14 cellular contexts compared by ENCODE assay signal in the genomic region with DNA sequence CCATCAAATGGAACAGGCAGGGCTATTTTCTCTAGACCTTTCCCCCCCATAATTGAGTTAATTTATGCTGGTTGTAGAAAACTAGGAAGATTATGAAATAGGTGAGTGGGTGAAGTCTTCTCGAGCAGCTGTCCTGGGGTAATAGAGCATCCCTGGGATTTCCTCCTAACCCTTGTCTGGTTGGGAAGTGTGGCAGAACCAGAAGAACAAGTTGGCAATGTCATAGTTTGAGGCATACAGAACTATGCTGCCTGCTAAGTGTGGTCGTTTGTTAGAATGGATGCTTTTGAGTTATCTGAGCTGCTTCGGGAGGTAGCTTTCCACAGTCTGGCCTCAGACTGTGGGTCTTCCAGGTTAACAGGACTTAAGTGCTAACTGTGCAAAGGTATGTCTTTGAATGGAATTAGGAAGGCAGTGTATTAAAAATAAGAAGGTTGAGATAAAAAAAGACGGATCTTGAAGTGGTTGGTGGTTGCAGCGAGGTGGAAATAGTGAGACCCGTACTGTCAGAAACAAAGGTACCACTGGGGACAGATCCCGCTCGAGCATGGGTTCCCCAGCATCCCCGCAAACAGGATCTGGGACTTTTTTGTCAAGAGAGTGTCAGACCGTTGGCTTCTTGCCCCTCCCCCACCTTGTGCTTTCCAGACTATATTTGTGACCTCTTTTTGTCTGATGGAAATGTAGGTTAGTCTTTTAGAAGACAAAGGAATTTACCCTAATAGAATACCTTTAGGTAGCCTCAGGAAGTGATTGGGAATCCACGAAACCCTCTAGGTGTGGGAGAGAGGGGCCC. TPM values are rescaled to one million over a fixed set of nuclear protein-coding genes. Genes with fewer than 3 reads are reported as not detected.
DNase-seq lines count a peak whose midpoint lies in the region; ATAC-seq, FAIRE-seq and TF ChIP-seq lines count a peak whose summit lies in the region.
"Had no signal": no experiment of that assay in that cellular context is flagged by ENCODE, and none has a peak within 500 bp of the region (broad histone marks: within the 10 kb centered on the region; RNA-seq: fewer than 3 reads in every experiment).

No MANE protein-coding gene starts in this region.

- ATAC-seq in activated CD4-positive, alpha-beta T cell treated with anti-CD3 and anti-CD28 coated beads for 36 hours: no peak
- peak; percentile 3 for ATAC-seq in effector memory CD8-positive, alpha-beta T cell (replicated peaks)

- intact Hi-C loops in activated CD4-positive, alpha-beta T cell treated with anti-CD3 and anti-CD28 coated beads for 36 hours (cut with DNase I, micrococcal nuclease): loop anchor here (2.0 to 5.0 kb wide), 5 partner anchors 35 to 772 kb away; partner anchors contain the start of genes ATP13A1 (in 1 of the 2) and KLHL26 (in 1 of the 2)

- peak overlapping the region; percentile 69 for H3K9ac ChIP-seq in NT2/D1 (ENCODE audit: insufficient read length, low read depth)
- no peak overlapping the region for H3K9ac ChIP-seq in smooth muscle cell (ENCODE audit: low read depth)

- no peak for TF ChIP-seq POLR2A in H54 (IDR thresholded peaks at IDR 0.05; ENCODE audit: low read depth, low read length)

- peaks cover 14% of the 10 kb centered on the region for H3F3A ChIP-seq in smooth muscle cell (ENCODE audit: low read depth)

- H3K4me3 ChIP-seq in NT2/D1 (ENCODE audit: insufficient read length, low read depth) (no peak overlapping the region), smooth muscle cell (no peak overlapping the region)
- H3K4me3 ChIP-seq: cardiac muscle cell had no signal

- H3K27me3 ChIP-seq in NT2/D1 (ENCODE audit: insufficient read depth, insufficient read length) (peaks cover 5% of the 10 kb centered on the region), smooth muscle cell (ENCODE audit: low read depth) (no peaks in the 10 kb centered on the region)
- H3K27me3 ChIP-seq: cardiac muscle cell had no signal

- FAIRE-seq in H54 (lab: Jason Lieb, UNC): no peak
- FAIRE-seq: islet of Langerhans had no signal

- H3K4me1 Mint-ChIP-seq in activated CD4-positive, alpha-beta T cell treated with anti-CD3 and anti-CD28 coated beads for 36 hours: peaks cover 77% of the 10 kb centered on the region
- peaks cover 68 to 71% of the 10 kb centered on the region in 2 donors for H3K4me1 Mint-ChIP-seq in effector memory CD8-positive, alpha-beta T cell (ENCODE audit: low read depth in 2 of 2)

- H3K36me3 Mint-ChIP-seq in activated CD4-positive, alpha-beta T cell treated with anti-CD3 and anti-CD28 coated beads for 36 hours (ENCODE audit: low read depth): peaks cover 22% of the 10 kb centered on the region
- H3K36me3 Mint-ChIP-seq in effector memory CD8-positive, alpha-beta T cell (ENCODE audit: insufficient read depth): peaks cover 24% of the 10 kb centered on the region
- H3K36me3 Mint-ChIP-seq: naive B cell had no signal

- H3K9me3 Mint-ChIP-seq in activated CD4-positive, alpha-beta T cell treated with anti-CD3 and anti-CD28 coated beads for 36 hours (ENCODE audit: low read depth): no peaks in the 10 kb centered on the region
- H3K9me3 Mint-ChIP-seq in effector memory CD8-positive, alpha-beta T cell: no peaks in the 10 kb centered on the region
- H3K9me3 Mint-ChIP-seq: naive B cell had no signal

- 53% methylated on average over 11 of the region's 11 CpGs for WGBS in smooth muscle cell (ENCODE audit: low lambda C conversion rate)

- H3K27me3 Mint-ChIP-seq in activated CD4-positive, alpha-beta T cell treated with anti-CD3 and anti-CD28 coated beads for 36 hours: no peaks in the 10 kb centered on the region
- no peaks in the 10 kb centered on the region for H3K27me3 Mint-ChIP-seq in effector memory CD8-positive, alpha-beta T cell
- H3K27me3 Mint-ChIP-seq: naive B cell had no signal

- H3K36me3 ChIP-seq in NT2/D1 (ENCODE audit: insufficient read depth, insufficient read length, low read length) (peaks cover 30% of the 10 kb centered on the region), smooth muscle cell (ENCODE audit: low read depth) (no peaks in the 10 kb centered on the region)
- H3K36me3 ChIP-seq: cardiac muscle cell had no signal

- peaks cover 81% of the 10 kb centered on the region for H4K20me1 ChIP-seq in smooth muscle cell (ENCODE audit: low read depth)

- H2AFZ ChIP-seq in smooth muscle cell (ENCODE audit: low read depth): no peak overlapping the region

- H3K9me3 ChIP-seq in NT2/D1 (ENCODE audit: insufficient read depth, low read length) (no peaks in the 10 kb centered on the region), smooth muscle cell (replicated peaks; ENCODE audit: low read depth) (no peaks in the 10 kb centered on the region)

- peaks cover 15% of the 10 kb centered on the region for H3K4me1 ChIP-seq in NT2/D1 (ENCODE audit: insufficient read depth, insufficient read length)
- peaks cover 14% of the 10 kb centered on the region for H3K4me1 ChIP-seq in smooth muscle cell (ENCODE audit: low read depth)

- no peak for DNase-seq in activated CD4-positive, alpha-beta T cell treated with anti-CD3 and anti-CD28 coated beads for 36 hours
- DNase-seq in activated CD4-positive, alpha-beta T cell treated with anti-CD3 and anti-CD28 coated beads, Interleukin-2, amount 50 U/mL, for 4 hours: no peak
- DNase-seq in NT2/D1 (ENCODE audit: low read depth, low spot score) (no peak), smooth muscle cell (lab: John Stamatoyannopoulos, UW; ENCODE audit: unreplicated experiment) (no peak), GF-D8 (lab: John Stamatoyannopoulos, UW) (no peak), H54 (ENCODE audit: insufficient read length, low spot score) (no peak), NCI-H82 (lab: John Stamatoyannopoulos, UW) (no peak)
- DNase-seq in effector memory CD8-positive, alpha-beta T cell: peak in 2 of 3 experiments; percentile 27 to 45
- DNase-seq: naive B cell; stimulated activated CD4-positive, alpha-beta T cell treated with anti-CD3 and anti-CD28 coated beads, Interleukin-15, amount 100 ng/mL, for 24 hours; T-helper 1 cell had no signal

- H3K27ac Mint-ChIP-seq in activated CD4-positive, alpha-beta T cell treated with anti-CD3 and anti-CD28 coated beads for 36 hours: peak overlapping the region; percentile 62
- H3K27ac Mint-ChIP-seq in effector memory CD8-positive, alpha-beta T cell: peak overlapping the region; percentile 74 to 86

- CTCF ChIA-PET in activated CD4-positive, alpha-beta T cell treated with anti-CD3 and anti-CD28 coated beads for 36 hours (lab: Charles Lee): interaction anchor here (0.9 kb wide), 1 partner anchor 81 kb away, joined by 3 read pairs; no protein-coding TSS in a partner anchor

- H3K4me3 Mint-ChIP-seq in activated CD4-positive, alpha-beta T cell treated with anti-CD3 and anti-CD28 coated beads for 36 hours: peak overlapping the region; percentile 11
- peak overlapping the region; percentile 42 to 97 for H3K4me3 Mint-ChIP-seq in effector memory CD8-positive, alpha-beta T cell

- POLR2A ChIA-PET in activated CD4-positive, alpha-beta T cell treated with anti-CD3 and anti-CD28 coated beads for 36 hours (lab: Charles Lee): interaction anchor here (1.0 kb wide), 1 partner anchor 76 kb away, joined by 3 read pairs; no protein-coding TSS in a partner anchor

- H3K4me2 ChIP-seq in smooth muscle cell: peak overlapping the region; percentile 32

- H3K27ac ChIP-seq in smooth muscle cell (ENCODE audit: low read depth): peak overlapping the region; percentile 89
- H3K27ac ChIP-seq: HL-60 had no signal

- peaks cover 83% of the 10 kb centered on the region for H3K79me2 ChIP-seq in smooth muscle cell (ENCODE audit: low read depth)

- TF ChIP-seq CTCF in smooth muscle cell (IDR thresholded peaks at IDR 0.05; ENCODE audit: borderline replicate concordance, insufficient read depth, poor library complexity, severe bottlenecking): no peak

RNA-seq across cellular contexts. Expression of gene GATAD2A, which starts 4.0 kb away (rescaled TPM):
- total RNA-seq in activated CD4-positive, alpha-beta T cell treated with anti-CD3 and anti-CD28 coated beads for 36 hours: 100 to 1,000 TPM; 123 to 139 TPM
- 26.8 and 27.1 TPM in 2 replicates for total RNA-seq in smooth muscle cell
- polyA plus RNA-seq in smooth muscle cell: 27.0 and 38.3 TPM in 2 replicates

Comparison
In these comparisons a context has a peak if more than half of its experiments do, and no peak if none do; other contexts are left out.
1. DNase-seq: peak in effector memory CD8-positive, alpha-beta T cell (2 of 3); none in activated CD4-positive, alpha-beta T cell treated with anti-CD3 and anti-CD28 coated beads for 36 hours (single experiment), activated CD4-positive, alpha-beta T cell treated with anti-CD3 and anti-CD28 coated beads, Interleukin-2, amount 50 U/mL, for 4 hours (0 of 2), NT2/D1 (single experiment), smooth muscle cell (single experiment), GF-D8 (single experiment), H54 (single experiment) and NCI-H82 (single experiment).